ENCODE assay signal across 24 cellular contexts in genomic region chr5:31251032-31251431, GRCh38. TPM values are rescaled to one million over a fixed set of nuclear protein-coding genes. Genes with fewer than 3 reads are reported as not detected.
DNase-seq lines count a peak whose midpoint lies in the region; ATAC-seq and TF ChIP-seq lines count a peak whose summit lies in the region.
"Had no signal": no experiment of that assay in that cellular context is flagged by ENCODE, and none has a peak within 500 bp of the region (broad histone marks: within the 10 kb centered on the region; RNA-seq: fewer than 3 reads in every experiment).

No MANE protein-coding gene starts in this region.

- BruUV-seq in PC-3 (replicated peaks; lab: Mats Ljungman, UMichigan) = no TSS peak

- TF ChIP-seq CTCF in PC-3 (conservative IDR thresholded peaks at IDR 0.05; ENCODE audit: low read depth, low read length) (peak; percentile 25; the same call in 1 of the 2 replicates), neural progenitor cell (IDR thresholded peaks at IDR 0.05) (peak; percentile 6), osteocyte (IDR thresholded peaks at IDR 0.05) (no peak)

- no peaks in the 10 kb centered on the region for H3K79me2 ChIP-seq in PC-3 (ENCODE audit: low read length)
- no peaks in the 10 kb centered on the region for H3K79me2 ChIP-seq in neural progenitor cell (ENCODE audit: low read depth)

- H3K4me3 Mint-ChIP-seq in neural progenitor cell (no peak overlapping the region), osteocyte (ENCODE audit: unreplicated experiment) (no peak overlapping the region)
- H3K4me3 Mint-ChIP-seq in activated naive CD4-positive, alpha-beta T cell treated with anti-CD3 and anti-CD28 coated beads for 36 hours = no peak overlapping the region
- H3K4me3 Mint-ChIP-seq: activated CD4-positive, alpha-beta T cell treated with anti-CD3 and anti-CD28 coated beads for 36 hours; activated T-cell treated with anti-CD3 and anti-CD28 coated beads, Interleukin-2, amount 50 U/mL, for 4 hours; CD4-positive, CD25-positive, alpha-beta regulatory T cell; immature natural killer cell; stimulated activated memory B cell treated with anti-CD40 and anti-IgM and Interleukin-4, amounts not matched to agents 10 μg/mL and 1 μg/mL and 100 μg/mL, for 72 hours had no signal

- H3K4me1 ChIP-seq in PC-3 (ENCODE audit: insufficient read depth, low read length) = no peaks in the 10 kb centered on the region
- H3K4me1 ChIP-seq in neural progenitor cell = peaks cover 17% of the 10 kb centered on the region
- H3K4me1 ChIP-seq: body of pancreas, gastroesophageal sphincter had no signal

- ATAC-seq in GM18867 (IDR thresholded peaks at IDR 0.05; ENCODE audit: unreplicated experiment) (peak; percentile 68), HG02885 (IDR thresholded peaks at IDR 0.05; ENCODE audit: poor library complexity, unreplicated experiment) (peak; percentile 62), PC-3 (no peak)
- ATAC-seq: activated CD4-positive, alpha-beta T cell treated with anti-CD3 and anti-CD28 coated beads for 36 hours; body of pancreas; gastroesophageal sphincter; left colon; stimulated activated memory B cell treated with anti-CD40 and anti-IgM and Interleukin-4, amounts not matched to agents 10 μg/mL and 1 μg/mL and 100 μg/mL, for 72 hours had no signal

- no peaks in the 10 kb centered on the region for H3F3A ChIP-seq in PC-3 (ENCODE audit: low read length, unreplicated experiment)
- H3F3A ChIP-seq in neural progenitor cell (ENCODE audit: low read depth) = peaks cover 8% of the 10 kb centered on the region

- POLR2A ChIA-PET in PC-3 (lab: Charles Lee; ENCODE audit: unreplicated experiment) = no interaction called here

- no peak overlapping the region for H3K27ac ChIP-seq in PC-3 (ENCODE audit: low read length)
- H3K27ac ChIP-seq in neural progenitor cell = no peak overlapping the region
- H3K27ac ChIP-seq: body of pancreas, dorsolateral prefrontal cortex, gastroesophageal sphincter had no signal

- H3K4me2 ChIP-seq in PC-3 (ENCODE audit: low read length) (no peak overlapping the region), neural progenitor cell (no peak overlapping the region)

- H3K27ac Mint-ChIP-seq in neural progenitor cell (no peak overlapping the region), osteocyte (ENCODE audit: unreplicated experiment) (no peak overlapping the region)
- no peak overlapping the region for H3K27ac Mint-ChIP-seq in activated naive CD4-positive, alpha-beta T cell treated with anti-CD3 and anti-CD28 coated beads for 36 hours
- H3K27ac Mint-ChIP-seq: activated CD4-positive, alpha-beta T cell treated with anti-CD3 and anti-CD28 coated beads for 36 hours; CD4-positive, CD25-positive, alpha-beta regulatory T cell; immature natural killer cell; stimulated activated memory B cell treated with anti-CD40 and anti-IgM and Interleukin-4, amounts not matched to agents 10 μg/mL and 1 μg/mL and 100 μg/mL, for 72 hours had no signal

- H4K20me1 ChIP-seq in PC-3 (ENCODE audit: low read length) = no peaks in the 10 kb centered on the region
- H4K20me1 ChIP-seq in neural progenitor cell (ENCODE audit: low read depth) = no peaks in the 10 kb centered on the region

- H3K4me3 ChIP-seq in PC-3 (ENCODE audit: low read length) (no peak overlapping the region), neural progenitor cell (no peak overlapping the region)
- H3K4me3 ChIP-seq: body of pancreas, dorsolateral prefrontal cortex, gastroesophageal sphincter had no signal

- H3K9me3 ChIP-seq in PC-3 (ENCODE audit: low read length) = no peaks in the 10 kb centered on the region
- peaks cover 5% of the 10 kb centered on the region for H3K9me3 ChIP-seq in neural progenitor cell (ENCODE audit: low read depth)
- H3K9me3 ChIP-seq: body of pancreas, gastroesophageal sphincter had no signal

- DNase-seq in PC-3 (no peak), neural progenitor cell (ENCODE audit: low spot score) (no peak), osteocyte (ENCODE audit: extremely low spot score, unreplicated experiment) (no peak), A172 (ENCODE audit: low spot score) (no peak)
- DNase-seq in activated naive CD4-positive, alpha-beta T cell treated with anti-CD3 and anti-CD28 coated beads for 36 hours = no peak
- DNase-seq: activated CD4-positive, alpha-beta T cell treated with anti-CD3 and anti-CD28 coated beads for 36 hours; activated gamma-delta T cell treated with Interleukin-2 at 50 U/mL for 16 hours; activated T-cell treated with anti-CD3 and anti-CD28 coated beads, Interleukin-2, amount 50 U/mL, for 4 hours; body of pancreas; CD4-positive, CD25-positive, alpha-beta regulatory T cell; dorsolateral prefrontal cortex; hippocampal formation; immature natural killer cell; left colon; NCI-H1436 treated with DMSO at 0.1 percent for 48 hours; NCI-H2107; NCI-H446 treated with DMSO at 0.1 percent for 48 hours; OCI-M1; stimulated activated CD4-positive, alpha-beta T cell treated with anti-CD3 and anti-CD28 coated beads, Interleukin-4, amount 100 ng/mL, for 4 hours; T-helper 2 cell had no signal

- H3K9me3 Mint-ChIP-seq in neural progenitor cell = peaks cover 12% of the 10 kb centered on the region
- H3K9me3 Mint-ChIP-seq in activated naive CD4-positive, alpha-beta T cell treated with anti-CD3 and anti-CD28 coated beads for 36 hours = peaks cover 7% of the 10 kb centered on the region
- H3K9me3 Mint-ChIP-seq in osteocyte (ENCODE audit: unreplicated experiment) = no peaks in the 10 kb centered on the region

- H3K4me1 Mint-ChIP-seq in neural progenitor cell = no peaks in the 10 kb centered on the region
- no peaks in the 10 kb centered on the region for H3K4me1 Mint-ChIP-seq in activated naive CD4-positive, alpha-beta T cell treated with anti-CD3 and anti-CD28 coated beads for 36 hours (ENCODE audit: low read depth)
- H3K4me1 Mint-ChIP-seq in osteocyte (ENCODE audit: unreplicated experiment) = peaks cover 49% of the 10 kb centered on the region
- H3K4me1 Mint-ChIP-seq: activated CD4-positive, alpha-beta T cell treated with anti-CD3 and anti-CD28 coated beads for 36 hours; CD4-positive, CD25-positive, alpha-beta regulatory T cell; immature natural killer cell; stimulated activated memory B cell treated with anti-CD40 and anti-IgM and Interleukin-4, amounts not matched to agents 10 μg/mL and 1 μg/mL and 100 μg/mL, for 72 hours had no signal

- H3K9ac ChIP-seq in PC-3 (ENCODE audit: low read length) (no peak overlapping the region), neural progenitor cell (no peak overlapping the region)

- intact Hi-C loops in PC-3 (cut with micrococcal nuclease) = no loop called here
- intact Hi-C loops in activated naive CD4-positive, alpha-beta T cell treated with anti-CD3 and anti-CD28 coated beads for 36 hours (cut with micrococcal nuclease) = no loop called here

- 0 out of 2 replicates have a peak, but pooled peaks cover 16% of the 10 kb centered on the region for H3K27me3 ChIP-seq in PC-3 (ENCODE audit: low read length)
- no peaks in the 10 kb centered on the region for H3K27me3 ChIP-seq in neural progenitor cell
- H3K27me3 ChIP-seq: body of pancreas, dorsolateral prefrontal cortex, gastroesophageal sphincter had no signal

- H3K27me3 Mint-ChIP-seq in neural progenitor cell (ENCODE audit: insufficient read depth, low read depth) (peaks cover 2% of the 10 kb centered on the region), osteocyte (ENCODE audit: unreplicated experiment) (no peaks in the 10 kb centered on the region)
- H3K27me3 Mint-ChIP-seq in activated naive CD4-positive, alpha-beta T cell treated with anti-CD3 and anti-CD28 coated beads for 36 hours (ENCODE audit: low read depth) = no peaks in the 10 kb centered on the region
- H3K27me3 Mint-ChIP-seq: activated CD4-positive, alpha-beta T cell treated with anti-CD3 and anti-CD28 coated beads for 36 hours; CD4-positive, CD25-positive, alpha-beta regulatory T cell; stimulated activated memory B cell treated with anti-CD40 and anti-IgM and Interleukin-4, amounts not matched to agents 10 μg/mL and 1 μg/mL and 100 μg/mL, for 72 hours had no signal

- CTCF ChIA-PET in PC-3 (lab: Charles Lee) = no interaction called here
- CTCF ChIA-PET in activated naive CD4-positive, alpha-beta T cell treated with anti-CD3 and anti-CD28 coated beads for 36 hours (lab: Charles Lee) = no interaction called here

- no peaks in the 10 kb centered on the region for H3K36me3 ChIP-seq in PC-3 (ENCODE audit: low read depth, low read length)
- peaks cover 6% of the 10 kb centered on the region for H3K36me3 ChIP-seq in neural progenitor cell
- H3K36me3 ChIP-seq: gastroesophageal sphincter had no signal

- no peak overlapping the region for H2AFZ ChIP-seq in PC-3 (ENCODE audit: low read length)
- H2AFZ ChIP-seq in neural progenitor cell (replicated peaks) = no peak overlapping the region

- no peaks in the 10 kb centered on the region for H3K9me2 ChIP-seq in PC-3 (replicated peaks; ENCODE audit: low read length)

- peaks cover 61% of the 10 kb centered on the region for H3K36me3 Mint-ChIP-seq in neural progenitor cell
- H3K36me3 Mint-ChIP-seq in activated naive CD4-positive, alpha-beta T cell treated with anti-CD3 and anti-CD28 coated beads for 36 hours (ENCODE audit: low read depth) = no peaks in the 10 kb centered on the region
- H3K36me3 Mint-ChIP-seq in osteocyte (ENCODE audit: unreplicated experiment) = peaks cover 74% of the 10 kb centered on the region
- H3K36me3 Mint-ChIP-seq: CD4-positive, CD25-positive, alpha-beta regulatory T cell; immature natural killer cell; stimulated activated memory B cell treated with anti-CD40 and anti-IgM and Interleukin-4, amounts not matched to agents 10 μg/mL and 1 μg/mL and 100 μg/mL, for 72 hours had no signal

RNA-seq across cellular contexts. Expression of gene CDH6, which starts 57.5 kb away (rescaled TPM):
- total RNA-seq in PC-3 (2014; rRNA removed) (1.8 and 1.9 TPM in 2 replicates), neural progenitor cell (ENCODE audit: low replicate concordance) (17.9 and 18.0 TPM in 2 replicates), osteocyte (791 and 792 TPM in 2 replicates)
- total RNA-seq in activated naive CD4-positive, alpha-beta T cell treated with anti-CD3 and anti-CD28 coated beads for 36 hours = not detected
- not detected in 2 replicates for total RNA-seq in A172 (2014; rRNA removed; shearing (Covaris generic))
- total RNA-seq: activated CD4-positive, alpha-beta T cell treated with anti-CD3 and anti-CD28 coated beads for 36 hours; activated T-cell treated with anti-CD3 and anti-CD28 coated beads, Interleukin-2, amount 50 U/mL, for 4 hours; CD4-positive, CD25-positive, alpha-beta regulatory T cell had no signal

Comparison
In these comparisons a context has a peak if more than half of its experiments do, and no peak if none do; other contexts are left out.
1. RNA of gene CDH6, which starts 57.5 kb away (total RNA-seq): 791 to 792 TPM in osteocyte; 17.9 to 18.0 TPM in neural progenitor cell, 1.8 to 1.9 TPM in PC-3, not detected in activated naive CD4-positive, alpha-beta T cell treated with anti-CD3 and anti-CD28 coated beads for 36 hours and not detected in A172; every median in the first group is over 10 times any median in the second.